ENCODE assay signal across 9 cellular contexts in genomic region chr20:59603727-59604608, GRCh38. TPM values are rescaled to one million over a fixed set of nuclear protein-coding genes. Genes with fewer than 3 reads are reported as not detected.
A peak's percentile ranks its signal among the peaks of the same experiment; 100 is the strongest.
DNase-seq lines count a peak whose midpoint lies in the region; ATAC-seq, FAIRE-seq and TF ChIP-seq lines count a peak whose summit lies in the region.
"Had no signal": no experiment of that assay in that cellular context is flagged by ENCODE, and none has a peak within 500 bp of the region (broad histone marks: within the 10 kb centered on the region; RNA-seq: fewer than 3 reads in every experiment).

TSS of gene PHACTR3 (plus strand) at chr20:59604540. CDS start at chr20:59605015, 475 bp downstream.

- no peak for FAIRE-seq in pancreas (lab: Jason Lieb, UNC)

- no peaks in the 10 kb centered on the region for H3K4me1 ChIP-seq in right cardiac atrium (ENCODE audit: control insufficient read depth, insufficient read depth, low read length)
- H3K4me1 ChIP-seq in mesodermal cell (ENCODE audit: control insufficient read depth, insufficient read depth, low read length, poor library complexity, severe bottlenecking): no peaks in the 10 kb centered on the region
- H3K4me1 ChIP-seq in pancreas: no peaks in the 10 kb centered on the region

- 8% methylated on average over 40 of the region's 40 CpGs for WGBS in right cardiac atrium
- 23 to 26% methylated on average over 20 to 29 of the region's 40 CpGs for WGBS in mesodermal cell (ENCODE audit: insufficient coverage in 2 of 2), 2 experiments
- 3 to 4% methylated on average over 37 to 40 of the region's 40 CpGs for WGBS in pancreas, 2 donors

- H3K4me3 ChIP-seq in right cardiac atrium (ENCODE audit: low read length) (peak within 1 kb of the TSS; percentile 61), coronary artery (peak within 1 kb of the TSS; percentile 61), mesodermal cell (ENCODE audit: extremely low read depth, insufficient read depth, low read length, poor library complexity, severe bottlenecking) (peak within 1 kb of the TSS; percentile 8), pancreas (peak within 1 kb of the TSS in 2 of 4 donors; percentile 10)

- no peak within 1 kb of the TSS for H3K27ac ChIP-seq in right cardiac atrium (ENCODE audit: low read length)
- no peak within 1 kb of the TSS for H3K27ac ChIP-seq in coronary artery
- H3K27ac ChIP-seq in mesodermal cell (ENCODE audit: low read depth, low read length, severe bottlenecking): peak within 1 kb of the TSS; percentile 45
- H3K27ac ChIP-seq in pancreas: no peak within 1 kb of the TSS

- H3K36me3 ChIP-seq in mesodermal cell (ENCODE audit: control insufficient read depth, insufficient read depth, low read length) (no peaks in the 10 kb centered on the region), pancreas (no peaks in the 10 kb centered on the region)

- ATAC-seq in right cardiac atrium (peak in 1 of 2 donors; percentile 11), Right ventricle myocardium inferior (no peak), HG02623 (IDR thresholded peaks at IDR 0.05; ENCODE audit: unreplicated experiment) (no peak), pancreas (no peak)

- DNase-seq in right cardiac atrium (no peak), Right ventricle myocardium inferior (ENCODE audit: missing footprints) (no peak), coronary artery (ENCODE audit: low spot score) (no peak), HuH-7.5 (ENCODE audit: low spot score) (no peak), pancreas (no peak)
- no peak for DNase-seq in activated naive CD4-positive, alpha-beta T cell treated with anti-CD3 and anti-CD28 coated beads, Interleukin-2, amount 50 U/mL, for 16 hours
- DNase-seq: NCI-H1092 had no signal

- TF ChIP-seq CTCF in coronary artery (IDR thresholded peaks at IDR 0.05): no peak
- no peak for TF ChIP-seq CTCF in pancreas (IDR thresholded peaks at IDR 0.05)

- intact Hi-C loops in right cardiac atrium (cut with DNase I) (loop anchor here in 2 of 4 donors (5.0 kb wide), 2 partner anchors 143 to 148 kb away; no protein-coding TSS in a partner anchor), Right ventricle myocardium inferior (cut with DNase I) (no loop called here), pancreas (cut with DNase I) (loop anchor here in 2 of 3 donors (5.0 to 10.0 kb wide), 2 partner anchors 143 to 151 kb away; no protein-coding TSS in a partner anchor)

- H3K27me3 ChIP-seq in right cardiac atrium (ENCODE audit: control insufficient read depth, insufficient read depth): peaks cover 2% of the 10 kb centered on the region
- H3K27me3 ChIP-seq in pancreas: peaks cover 0 to 19% (median 0%) of the 10 kb centered on the region in 4 donors

- no peaks in the 10 kb centered on the region for H3K9me3 ChIP-seq in right cardiac atrium (ENCODE audit: control insufficient read depth, low read length)
- H3K9me3 ChIP-seq in mesodermal cell (ENCODE audit: control insufficient read depth, low read length): no peaks in the 10 kb centered on the region
- H3K9me3 ChIP-seq in pancreas: no peaks in the 10 kb centered on the region

RNA-seq across cellular contexts. Expression of gene PHACTR3, which starts in this region (rescaled TPM):
- 1 to 10 TPM; 2.8 to 8.4 (median 4.2) TPM for total RNA-seq in right cardiac atrium
- polyA plus RNA-seq in right cardiac atrium: 14.5 TPM
- total RNA-seq in Right ventricle myocardium inferior: 9.9 TPM
- 2.0 TPM for polyA plus RNA-seq in mesodermal cell (2013, experiment 1 of 2)
- polyA plus RNA-seq in mesodermal cell (2013, experiment 2 of 2): 2.0 TPM
- under 1 TPM in 3 of 6 donors, not detected in 3; 0.14 to 0.35 (median 0.25) TPM for total RNA-seq in pancreas
- polyA plus RNA-seq in pancreas: 1 to 10 TPM; 1.2 to 1.5 TPM
